8 cellular contexts compared by ENCODE assay signal in the genomic region with DNA sequence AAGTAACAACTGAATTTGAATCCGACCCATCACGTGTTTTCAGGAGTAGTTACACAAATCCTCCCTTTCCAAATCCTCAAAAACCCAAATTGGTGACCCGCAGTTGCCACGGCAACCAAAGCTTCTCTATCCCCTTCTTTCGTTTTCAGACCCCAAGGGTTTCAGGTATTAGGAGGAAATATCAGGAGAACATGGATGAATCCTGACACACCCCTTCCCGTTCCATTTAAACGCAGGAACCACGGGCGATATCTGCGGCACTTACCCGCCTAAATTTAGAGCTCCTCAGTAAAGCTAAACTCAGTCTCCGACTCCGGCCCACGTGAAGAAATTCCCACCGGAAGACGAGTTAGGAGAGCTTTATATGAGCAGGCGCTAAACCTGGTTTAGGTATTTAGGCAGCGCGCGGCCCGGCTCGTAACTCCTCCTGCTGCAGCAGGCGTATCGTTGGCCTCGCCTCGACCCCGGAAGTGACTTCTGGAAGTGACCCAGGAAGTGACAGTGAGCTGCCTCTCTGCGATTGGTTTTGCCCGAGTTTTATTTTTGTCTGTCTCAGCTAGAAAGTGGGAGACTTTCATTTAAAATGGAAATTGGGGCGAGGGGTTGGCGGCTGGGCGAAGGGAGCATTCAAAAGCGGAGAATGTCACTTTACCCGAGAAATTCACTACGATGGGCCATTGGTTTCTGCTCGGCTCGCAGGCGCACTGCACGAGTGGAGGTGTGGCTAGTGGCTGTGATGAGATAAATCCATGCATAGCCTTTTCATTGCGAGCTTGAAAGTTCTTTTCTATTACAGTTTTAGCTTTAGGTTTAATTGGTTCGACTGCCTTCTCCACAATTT. TPM values are rescaled to one million over a fixed set of nuclear protein-coding genes. Genes with fewer than 3 reads are reported as not detected.
A peak's percentile ranks its signal among the peaks of the same experiment; 100 is the strongest.
DNase-seq lines count a peak whose midpoint lies in the region; ATAC-seq and TF ChIP-seq lines count a peak whose summit lies in the region.

TAF1A (minus strand) TSS at position 472 of the 841 bp plus-strand sequence.

- no peaks in the 10 kb centered on the region for H3K27me3 ChIP-seq in Peyer's patch
- no peaks in the 10 kb centered on the region for H3K27me3 ChIP-seq in esophagus muscularis mucosa
- H3K27me3 ChIP-seq in muscle layer of duodenum (ENCODE audit: low read depth, low read length), result no peaks in the 10 kb centered on the region

- WGBS in esophagus muscularis mucosa, result under 1% methylated on average over 35 of the region's 41 CpGs

- H3K27ac ChIP-seq in Peyer's patch, result peak within 1 kb of the TSS; percentile 74 to 84 (median 82)
- H3K27ac ChIP-seq in esophagus muscularis mucosa (replicated peaks in 1 of 4), result peak within 1 kb of the TSS; percentile 74 to 84 (median 80)
- H3K27ac ChIP-seq in muscle layer of duodenum (ENCODE audit: low read length), result peak within 1 kb of the TSS; percentile 94

- no peaks in the 10 kb centered on the region for H3K36me3 ChIP-seq in Peyer's patch
- peaks cover 0 to 23% (median 4%) of the 10 kb centered on the region in 4 donors for H3K36me3 ChIP-seq in esophagus muscularis mucosa
- H3K36me3 ChIP-seq in muscle layer of duodenum (ENCODE audit: control insufficient read depth in 1 of 2, insufficient read depth in 2 of 2, low read length in 2 of 2), result peaks cover 0 to 6% of the 10 kb centered on the region in 2 donors

- DNase-seq in DMS53 treated with DMSO at 0.1 percent for 48 hours (lab: John Stamatoyannopoulos, UW; ENCODE audit: unreplicated experiment) (peak; percentile 84), Peyer's patch (peak; percentile 86 to 95 (median 89)), esophagus muscularis mucosa (ENCODE audit: extremely low spot score) (peak; percentile 96)
- peak; percentile 78 for DNase-seq in activated T-cell treated with anti-CD3 and anti-CD28 coated beads, Interleukin-2, amount 50 U/mL, for 4 hours
- peak; percentile 79 to 81 for DNase-seq in stimulated activated CD8-positive, alpha-beta memory T cell treated with anti-CD3 and anti-CD28 coated beads, Interleukin-7, amount 100 ng/mL, for 4 hours (ENCODE audit: low read depth in 2 of 2)

- TF ChIP-seq RAD21 in Ishikawa (IDR thresholded peaks at IDR 0.05; ENCODE audit: low read depth), result no peak

- TF ChIP-seq POLR2A in Peyer's patch (IDR thresholded peaks at IDR 0.05) (no peak), esophagus muscularis mucosa (IDR thresholded peaks at IDR 0.05; ENCODE audit: low read depth) (no peak)

- H3K4me1 Mint-ChIP-seq in activated T-cell treated with anti-CD3 and anti-CD28 coated beads, Interleukin-2, amount 50 U/mL, for 4 hours (ENCODE audit: low read depth), result peaks cover 50% of the 10 kb centered on the region

- H3K4me1 ChIP-seq in Peyer's patch (peaks cover 0 to 11% (median 5%) of the 10 kb centered on the region in 4 donors), esophagus muscularis mucosa (peaks cover 15 to 26% (median 21%) of the 10 kb centered on the region in 4 donors), muscle layer of duodenum (ENCODE audit: control insufficient read depth in 1 of 2, insufficient read depth in 2 of 2, low read length in 2 of 2) (peaks cover 6 to 22% of the 10 kb centered on the region in 2 donors)

- H3K4me3 ChIP-seq in Peyer's patch (peak within 1 kb of the TSS; percentile 62 to 79 (median 68)), esophagus muscularis mucosa (peak within 1 kb of the TSS; percentile 61 to 74 (median 66)), muscle layer of duodenum (ENCODE audit: low read depth in 1 of 2, low read length in 2 of 2) (peak within 1 kb of the TSS; percentile 82 to 98)

- H3K36me3 Mint-ChIP-seq in activated T-cell treated with anti-CD3 and anti-CD28 coated beads, Interleukin-2, amount 50 U/mL, for 4 hours (ENCODE audit: insufficient read depth), result peaks cover 26% of the 10 kb centered on the region

- peak; percentile 100 for ATAC-seq in GM21619 (IDR thresholded peaks at IDR 0.05; ENCODE audit: unreplicated experiment)
- peak; percentile 100 for ATAC-seq in activated T-cell treated with anti-CD3 and anti-CD28 coated beads, Interleukin-2, amount 50 U/mL, for 4 hours

- H3K27me3 Mint-ChIP-seq in activated T-cell treated with anti-CD3 and anti-CD28 coated beads, Interleukin-2, amount 50 U/mL, for 4 hours (ENCODE audit: low read depth), result no peaks in the 10 kb centered on the region

- intact Hi-C loops in esophagus muscularis mucosa (cut with DNase I), result loop anchor here (5.0 kb wide), 1 partner anchor 48 kb away; no protein-coding TSS in a partner anchor

- H3K9me3 Mint-ChIP-seq in activated T-cell treated with anti-CD3 and anti-CD28 coated beads, Interleukin-2, amount 50 U/mL, for 4 hours, result no peaks in the 10 kb centered on the region

- H3K9me3 ChIP-seq in Peyer's patch, result no peaks in the 10 kb centered on the region
- H3K9me3 ChIP-seq in esophagus muscularis mucosa, result no peaks in the 10 kb centered on the region
- H3K9me3 ChIP-seq in muscle layer of duodenum (ENCODE audit: control insufficient read depth in 1 of 2, low read length in 2 of 2), result no peaks in the 10 kb centered on the region

- TF ChIP-seq EP300 in Ishikawa (IDR thresholded peaks at IDR 0.05; ENCODE audit: borderline replicate concordance) (no peak), esophagus muscularis mucosa (IDR thresholded peaks at IDR 0.05) (no peak)

- H3K4me3 Mint-ChIP-seq in activated T-cell treated with anti-CD3 and anti-CD28 coated beads, Interleukin-2, amount 50 U/mL, for 4 hours, result peak within 1 kb of the TSS; percentile 92

- TF ChIP-seq CTCF in Peyer's patch (IDR thresholded peaks at IDR 0.05) (no peak), esophagus muscularis mucosa (IDR thresholded peaks at IDR 0.05) (peak in 1 of 3 experiments; percentile 5)

TF ChIP-seq in Ishikawa, 13 proteins besides CTCF, POLR2A, EP300 and RAD21:
- no peak for TF ChIP-seq NFIC (IDR thresholded peaks at IDR 0.05)
- no peak for TF ChIP-seq FOXM1 (IDR thresholded peaks at IDR 0.05; ENCODE audit: borderline replicate concordance, low read depth)
- TF ChIP-seq CREB1 (IDR thresholded peaks at IDR 0.05; ENCODE audit: low read depth), result no peak
- TF ChIP-seq TEAD4 (IDR thresholded peaks at IDR 0.05), result no peak
- no peak for TF ChIP-seq USF1 (IDR thresholded peaks at IDR 0.05)
- TF ChIP-seq MAX (IDR thresholded peaks at IDR 0.05), result no peak
- TF ChIP-seq TAF1 (IDR thresholded peaks at IDR 0.05; ENCODE audit: low read depth), result peak; percentile 56
- no peak for TF ChIP-seq REST (IDR thresholded peaks at IDR 0.05; ENCODE audit: low read depth)
- TF ChIP-seq EGR1 (IDR thresholded peaks at IDR 0.05), result no peak
- TF ChIP-seq ZBTB7A (IDR thresholded peaks at IDR 0.05; ENCODE audit: low read depth), result no peak
- 0 out of 2 replicates have a peak, but pooled peaks have one; percentile 30 for TF ChIP-seq TCF12 (IDR thresholded peaks at IDR 0.05; ENCODE audit: low read depth)
- TF ChIP-seq CEBPB (IDR thresholded peaks at IDR 0.05), result no peak
- peak; percentile 11; the same call in 1 of the 2 replicates for TF ChIP-seq YY1 (IDR thresholded peaks at IDR 0.05; ENCODE audit: low read depth)

RNA-seq across cellular contexts. Expression of gene TAF1A, which starts in this region (rescaled TPM):
- total RNA-seq in Peyer's patch (10 to 100 TPM in 1 of 4 donors, 1 to 10 TPM in 3; 1.6 to 12.4 (median 4.4) TPM), esophagus muscularis mucosa (1 to 10 TPM; 2.5 to 4.5 (median 3.9) TPM)
- 10 to 100 TPM; 24.8 to 34.3 (median 30.8) TPM for total RNA-seq in activated T-cell treated with anti-CD3 and anti-CD28 coated beads, Interleukin-2, amount 50 U/mL, for 4 hours

Comparison
In these comparisons a context has a peak if more than half of its experiments do, and no peak if none do; other contexts are left out.
1. Peak in every context shown above with its lines: DNase-seq, ATAC-seq, H3K4me3 ChIP-seq and H3K27ac ChIP-seq.